16 cellular contexts compared by ENCODE assay signal in genomic region chr2:30990176-30990575, GRCh38.
DNase-seq lines count a peak whose midpoint lies in the region; ATAC-seq, FAIRE-seq and TF ChIP-seq lines count a peak whose summit lies in the region.
"Had no signal": no experiment of that assay in that cellular context is flagged by ENCODE, and none has a peak within 500 bp of the region (broad histone marks: within the 10 kb centered on the region; RNA-seq: fewer than 3 reads in every experiment).

No MANE protein-coding gene starts in this region.

- WGBS in hepatocyte (ENCODE audit: low lambda C conversion rate, missing lambda C conversion rate): 62% methylated on average over 2 of the region's 2 CpGs
- 88 to 97% methylated on average over 2 of the region's 2 CpGs for WGBS in pancreas, 2 donors

- H3K79me2 ChIP-seq in GM23338 (replicated peaks; ENCODE audit: insufficient read depth): no peaks in the 10 kb centered on the region
- H3K79me2 ChIP-seq in hepatocyte: no peaks in the 10 kb centered on the region
- no peaks in the 10 kb centered on the region for H3K79me2 ChIP-seq in MM.1S (ENCODE audit: low read length)

- H3K27ac ChIP-seq in GM23338 (ENCODE audit: low read depth) (no peak overlapping the region), WERI-Rb-1 (no peak overlapping the region), hepatocyte (no peak overlapping the region), MM.1S (ENCODE audit: low read length) (no peak overlapping the region), pancreas (no peak overlapping the region)

- H3K9me3 ChIP-seq in WERI-Rb-1 (ENCODE audit: severe bottlenecking) (peaks cover 2% of the 10 kb centered on the region), hepatocyte (ENCODE audit: low read depth) (no peaks in the 10 kb centered on the region), MM.1S (replicated peaks; ENCODE audit: insufficient read depth, low read length) (no peaks in the 10 kb centered on the region), pancreas (no peaks in the 10 kb centered on the region)

- no peak overlapping the region for H3K9ac ChIP-seq in MM.1S (ENCODE audit: low read length)

- no peak for DNase-seq in GM23338 (ENCODE audit: low spot score)
- peak; percentile 26 for DNase-seq in WERI-Rb-1
- peak; percentile 16 for DNase-seq in hepatocyte (ENCODE audit: low spot score)
- peak; percentile 22 for DNase-seq in posterior vena cava (ENCODE audit: low spot score)
- no peak for DNase-seq in MM.1S
- no peak for DNase-seq in pancreas
- DNase-seq: C1 segment of cervical spinal cord; CD4-positive, alpha-beta T cell; DND-41; GF-D8; HCEC 1CT; HFFc6 had no signal

- H3K36me3 Mint-ChIP-seq in GM23338 (ENCODE audit: low read depth): no peaks in the 10 kb centered on the region
- H3K36me3 Mint-ChIP-seq: IgD-negative memory B cell had no signal

- intact Hi-C loops in posterior vena cava (cut with DNase I): no loop called here
- intact Hi-C loops in pancreas (cut with DNase I): no loop called here

- H3K27ac Mint-ChIP-seq in GM23338: no peak overlapping the region
- H3K27ac Mint-ChIP-seq: B cell; CD4-positive, alpha-beta T cell; HFFc6; IgD-negative memory B cell had no signal

- no peak overlapping the region for H3K4me3 ChIP-seq in GM23338
- no peak overlapping the region for H3K4me3 ChIP-seq in WERI-Rb-1 (ENCODE audit: low read depth, low read length)
- H3K4me3 ChIP-seq in hepatocyte: no peak overlapping the region
- H3K4me3 ChIP-seq in MM.1S (ENCODE audit: low read length): no peak overlapping the region
- no peak overlapping the region for H3K4me3 ChIP-seq in pancreas

- peaks cover 5% of the 10 kb centered on the region for H3K27me3 Mint-ChIP-seq in GM23338 (ENCODE audit: insufficient read depth, low read depth, poor library complexity)
- H3K27me3 Mint-ChIP-seq: B cell; CD4-positive, alpha-beta T cell; IgD-negative memory B cell had no signal

- H3K9me2 ChIP-seq in GM23338 (ENCODE audit: insufficient read depth) (no peaks in the 10 kb centered on the region), hepatocyte (replicated peaks; ENCODE audit: insufficient read depth) (no peaks in the 10 kb centered on the region), MM.1S (replicated peaks; ENCODE audit: insufficient read depth, low read length) (no peaks in the 10 kb centered on the region)

- H4K20me1 ChIP-seq in GM23338 (replicated peaks; ENCODE audit: insufficient read depth): no peaks in the 10 kb centered on the region
- H4K20me1 ChIP-seq in hepatocyte (ENCODE audit: insufficient read depth, poor library complexity, severe bottlenecking): no peaks in the 10 kb centered on the region
- no peaks in the 10 kb centered on the region for H4K20me1 ChIP-seq in MM.1S (ENCODE audit: insufficient read depth, low read length)

- H3K36me3 ChIP-seq in GM23338 (ENCODE audit: insufficient read depth) (no peaks in the 10 kb centered on the region; the same call in 1 of the 2 replicates), WERI-Rb-1 (no peaks in the 10 kb centered on the region), hepatocyte (replicated peaks; ENCODE audit: insufficient read depth, low read depth) (no peaks in the 10 kb centered on the region), MM.1S (replicated peaks; ENCODE audit: insufficient read depth, low read length) (no peaks in the 10 kb centered on the region), pancreas (no peaks in the 10 kb centered on the region)

- TF ChIP-seq CTCF in GM23338 (conservative IDR thresholded peaks at IDR 0.05; ENCODE audit: low read depth in 2 of 2): no peak
- TF ChIP-seq CTCF in WERI-Rb-1 (IDR thresholded peaks at IDR 0.05; ENCODE audit: low read depth, low read length): no peak
- TF ChIP-seq CTCF in hepatocyte (IDR thresholded peaks at IDR 0.05; ENCODE audit: poor library complexity): no peak
- TF ChIP-seq CTCF in MM.1S (IDR thresholded peaks at IDR 0.05; ENCODE audit: low read length): no peak
- TF ChIP-seq CTCF in pancreas (IDR thresholded peaks at IDR 0.05): no peak

- H2AFZ ChIP-seq in GM23338 (no peak overlapping the region), hepatocyte (no peak overlapping the region), MM.1S (ENCODE audit: low read length) (no peak overlapping the region)

- peak; percentile 59 for ATAC-seq in GM23338
- no peak for ATAC-seq in HG03175 (IDR thresholded peaks at IDR 0.05; ENCODE audit: unreplicated experiment)
- no peak for ATAC-seq in pancreas

- H3K4me1 Mint-ChIP-seq in GM23338: peaks cover 16% of the 10 kb centered on the region
- H3K4me1 Mint-ChIP-seq: B cell, IgD-negative memory B cell had no signal

- no peaks in the 10 kb centered on the region for H3K9me3 Mint-ChIP-seq in GM23338
- H3K9me3 Mint-ChIP-seq: CD4-positive, alpha-beta T cell; HFFc6; IgD-negative memory B cell had no signal

- H3K27me3 ChIP-seq in GM23338 (ENCODE audit: insufficient read depth): no peaks in the 10 kb centered on the region
- peaks cover 82% of the 10 kb centered on the region for H3K27me3 ChIP-seq in WERI-Rb-1 (ENCODE audit: insufficient read depth, low read depth, severe bottlenecking)
- H3K27me3 ChIP-seq in hepatocyte: peaks cover 4% of the 10 kb centered on the region
- no peaks in the 10 kb centered on the region for H3K27me3 ChIP-seq in MM.1S (replicated peaks; ENCODE audit: insufficient read depth, low read length)
- no peaks in the 10 kb centered on the region for H3K27me3 ChIP-seq in pancreas

- no peak for FAIRE-seq in pancreas (lab: Jason Lieb, UNC)
- FAIRE-seq: GM19239 had no signal

- H3K4me3 Mint-ChIP-seq in GM23338: no peak overlapping the region
- H3K4me3 Mint-ChIP-seq: B cell; CD4-positive, alpha-beta T cell; HFFc6; IgD-negative memory B cell had no signal

- H3K4me2 ChIP-seq in GM23338 (no peak overlapping the region), hepatocyte (no peak overlapping the region), MM.1S (ENCODE audit: low read depth, low read length) (no peak overlapping the region)

- H3K4me1 ChIP-seq in GM23338 (ENCODE audit: insufficient read depth) (no peaks in the 10 kb centered on the region; the same call in 1 of the 2 replicates), hepatocyte (ENCODE audit: insufficient read depth) (no peaks in the 10 kb centered on the region), MM.1S (ENCODE audit: low read length) (no peaks in the 10 kb centered on the region), pancreas (no peaks in the 10 kb centered on the region)

- H3F3A ChIP-seq in GM23338 (replicated peaks; ENCODE audit: low read depth) (no peaks in the 10 kb centered on the region), MM.1S (ENCODE audit: insufficient read depth, low read length) (no peaks in the 10 kb centered on the region)

TF ChIP-seq in GM23338, 12 proteins besides CTCF, POLR2A, EP300 and RAD21:
- TF ChIP-seq JUNB (IDR thresholded peaks at IDR 0.05; ENCODE audit: unreplicated experiment) (no peak), CREB1 (CRISPR knock-in tag; IDR thresholded peaks at IDR 0.05; ENCODE audit: low read depth) (no peak)
- TF ChIP-seq, protein P1, sequence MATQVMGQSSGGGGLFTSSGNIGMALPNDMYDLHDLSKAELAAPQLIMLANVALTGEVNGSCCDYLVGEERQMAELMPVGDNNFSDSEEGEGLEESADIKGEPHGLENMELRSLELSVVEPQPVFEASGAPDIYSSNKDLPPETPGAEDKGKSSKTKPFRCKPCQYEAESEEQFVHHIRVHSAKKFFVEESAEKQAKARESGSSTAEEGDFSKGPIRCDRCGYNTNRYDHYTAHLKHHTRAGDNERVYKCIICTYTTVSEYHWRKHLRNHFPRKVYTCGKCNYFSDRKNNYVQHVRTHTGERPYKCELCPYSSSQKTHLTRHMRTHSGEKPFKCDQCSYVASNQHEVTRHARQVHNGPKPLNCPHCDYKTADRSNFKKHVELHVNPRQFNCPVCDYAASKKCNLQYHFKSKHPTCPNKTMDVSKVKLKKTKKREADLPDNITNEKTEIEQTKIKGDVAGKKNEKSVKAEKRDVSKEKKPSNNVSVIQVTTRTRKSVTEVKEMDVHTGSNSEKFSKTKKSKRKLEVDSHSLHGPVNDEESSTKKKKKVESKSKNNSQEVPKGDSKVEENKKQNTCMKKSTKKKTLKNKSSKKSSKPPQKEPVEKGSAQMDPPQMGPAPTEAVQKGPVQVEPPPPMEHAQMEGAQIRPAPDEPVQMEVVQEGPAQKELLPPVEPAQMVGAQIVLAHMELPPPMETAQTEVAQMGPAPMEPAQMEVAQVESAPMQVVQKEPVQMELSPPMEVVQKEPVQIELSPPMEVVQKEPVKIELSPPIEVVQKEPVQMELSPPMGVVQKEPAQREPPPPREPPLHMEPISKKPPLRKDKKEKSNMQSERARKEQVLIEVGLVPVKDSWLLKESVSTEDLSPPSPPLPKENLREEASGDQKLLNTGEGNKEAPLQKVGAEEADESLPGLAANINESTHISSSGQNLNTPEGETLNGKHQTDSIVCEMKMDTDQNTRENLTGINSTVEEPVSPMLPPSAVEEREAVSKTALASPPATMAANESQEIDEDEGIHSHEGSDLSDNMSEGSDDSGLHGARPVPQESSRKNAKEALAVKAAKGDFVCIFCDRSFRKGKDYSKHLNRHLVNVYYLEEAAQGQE (IDR thresholded peaks at IDR 0.05; ENCODE audit: unreplicated experiment): no peak

Comparison
In these comparisons a context has a peak if more than half of its experiments do, and no peak if none do; other contexts are left out.
1. DNase-seq: peak in WERI-Rb-1 (single experiment), hepatocyte (single experiment) and posterior vena cava (single experiment); none in GM23338 (single experiment), MM.1S (single experiment) and pancreas (0 of 6).